Comparison of ENCODE assay signal across 20 cellular contexts in the genomic region with DNA sequence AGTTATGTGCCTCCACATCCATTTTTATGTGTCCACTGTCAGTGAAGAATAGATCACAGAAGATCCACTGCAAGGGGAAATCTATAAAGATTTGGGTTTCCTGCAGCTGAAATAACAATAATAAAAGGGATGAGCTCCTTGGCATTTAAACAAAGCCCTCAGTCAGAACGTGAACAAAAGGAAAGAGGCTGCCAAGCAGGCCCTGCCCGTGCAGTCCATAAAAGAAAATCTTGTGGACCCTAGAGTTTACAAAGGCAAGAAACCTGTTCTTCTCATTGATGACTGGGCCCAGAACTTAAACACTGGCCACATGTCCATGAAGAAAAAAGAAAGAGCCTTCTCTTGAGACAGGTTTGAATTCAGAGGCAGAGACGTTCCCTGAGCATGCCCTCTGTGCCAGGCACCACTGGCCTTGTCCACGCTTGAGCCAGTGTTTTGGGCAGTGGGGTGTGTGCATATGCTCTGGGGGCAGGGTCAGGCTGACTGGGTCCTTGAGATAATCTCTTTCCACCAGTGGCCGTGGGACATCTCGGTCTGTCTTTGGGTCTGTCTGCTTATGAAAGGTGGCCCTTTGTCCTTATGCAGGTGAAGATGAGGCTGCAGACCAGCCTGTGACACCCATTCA.
"Had no signal": no experiment of that assay in that cellular context is flagged by ENCODE, and none has a peak within 500 bp of the region (broad histone marks: within the 10 kb centered on the region; RNA-seq: fewer than 3 reads in every experiment).

No MANE protein-coding gene starts in this region.

- H3K9me3 ChIP-seq: adrenal gland, left ventricle myocardium inferior, mucosa of descending colon, tibial artery had no signal

- H3K27me3 ChIP-seq: adrenal gland, cardiac muscle cell, tibial artery had no signal

- H3K27me3 Mint-ChIP-seq: activated CD4-positive, alpha-beta T cell treated with anti-CD3 and anti-CD28 coated beads for 36 hours; memory B cell; naive B cell had no signal

- H3K27ac Mint-ChIP-seq: activated CD4-positive, alpha-beta T cell treated with anti-CD3 and anti-CD28 coated beads for 36 hours; activated naive CD4-positive, alpha-beta T cell treated with anti-CD3 and anti-CD28 coated beads, Interleukin-2, amount 50 U/mL, for 72 hours; activated T-helper 1 cell treated with anti-CD3 and anti-CD28 coated beads, Interleukin-12 subunit alpha, Interleukin-12 subunit beta, Interleukin-2, Interleukin-4 antibody, amounts not matched to agents 30 ng/mL and 10 ng/mL and 1 ng/mL, durations not matched to agents 14 hours and 24 hours and 36 hours; endodermal cell; memory B cell; stimulated activated effector memory CD8-positive, alpha-beta T cell treated with anti-CD3 and anti-CD28 coated beads, Interleukin-12 subunit alpha, Interleukin-12 subunit beta, amount 100 ng/mL, for 72 hours; WTC11 had no signal

- H3K27ac ChIP-seq: adrenal gland, cardiac muscle cell, left ventricle myocardium inferior, tibial artery had no signal

- H3K4me3 Mint-ChIP-seq: activated CD4-positive, alpha-beta T cell treated with anti-CD3 and anti-CD28 coated beads for 36 hours; activated T-helper 1 cell treated with anti-CD3 and anti-CD28 coated beads, Interleukin-12 subunit alpha, Interleukin-12 subunit beta, Interleukin-2, Interleukin-4 antibody, amounts not matched to agents 30 ng/mL and 10 ng/mL and 1 ng/mL, durations not matched to agents 14 hours and 24 hours and 36 hours; endodermal cell; memory B cell; naive B cell; neural crest cell; stimulated activated effector memory CD8-positive, alpha-beta T cell treated with anti-CD3 and anti-CD28 coated beads, Interleukin-12 subunit alpha, Interleukin-12 subunit beta, amount 100 ng/mL, for 72 hours; WTC11 had no signal

- H3K4me1 Mint-ChIP-seq: endodermal cell had no signal

- H3K4me3 ChIP-seq: adrenal gland, cardiac muscle cell, left ventricle myocardium inferior, mucosa of descending colon, tibial artery had no signal

- H3K36me3 ChIP-seq: adrenal gland, cardiac muscle cell, left ventricle myocardium inferior, tibial artery had no signal

- H3K9me3 Mint-ChIP-seq: activated naive CD4-positive, alpha-beta T cell treated with anti-CD3 and anti-CD28 coated beads, Interleukin-2, amount 50 U/mL, for 72 hours; activated T-helper 1 cell treated with anti-CD3 and anti-CD28 coated beads, Interleukin-12 subunit alpha, Interleukin-12 subunit beta, Interleukin-2, Interleukin-4 antibody, amounts not matched to agents 30 ng/mL and 10 ng/mL and 1 ng/mL, durations not matched to agents 14 hours and 24 hours and 36 hours; endodermal cell; memory B cell; naive B cell; neural crest cell; stimulated activated effector memory CD8-positive, alpha-beta T cell treated with anti-CD3 and anti-CD28 coated beads, Interleukin-12 subunit alpha, Interleukin-12 subunit beta, amount 100 ng/mL, for 72 hours; WTC11 had no signal

- H3K36me3 Mint-ChIP-seq: activated naive CD4-positive, alpha-beta T cell treated with anti-CD3 and anti-CD28 coated beads, Interleukin-2, amount 50 U/mL, for 72 hours; memory B cell; naive B cell; stimulated activated effector memory CD8-positive, alpha-beta T cell treated with anti-CD3 and anti-CD28 coated beads, Interleukin-12 subunit alpha, Interleukin-12 subunit beta, amount 100 ng/mL, for 72 hours; WTC11 had no signal

- DNase-seq: activated CD4-positive, alpha-beta T cell treated with anti-CD3 and anti-CD28 coated beads for 36 hours; activated CD4-positive, alpha-beta T cell treated with anti-CD3 and anti-CD28 coated beads, Interleukin-2, amount 50 U/mL, for 48 hours; activated gamma-delta T cell treated with Interleukin-2 at 50 U/mL for 16 hours; activated T-cell treated with anti-CD3 and anti-CD28 coated beads for 4 hours; endodermal cell; foreskin melanocyte; kidney; left ventricle myocardium inferior; mucosa of descending colon; naive B cell; stimulated activated CD4-positive, alpha-beta T cell treated with anti-CD3 and anti-CD28 coated beads, Interleukin-4, amount 100 ng/mL, for 24 hours had no signal

- ATAC-seq: activated CD4-positive, alpha-beta T cell treated with anti-CD3 and anti-CD28 coated beads for 36 hours; activated naive CD4-positive, alpha-beta T cell treated with anti-CD3 and anti-CD28 coated beads, Interleukin-2, amount 50 U/mL, for 72 hours; stimulated activated effector memory CD8-positive, alpha-beta T cell treated with anti-CD3 and anti-CD28 coated beads, Interleukin-12 subunit alpha, Interleukin-12 subunit beta, amount 100 ng/mL, for 72 hours; WTC11 had no signal
